Comparison of ENCODE assay signal across 21 cellular contexts in the genomic region with DNA sequence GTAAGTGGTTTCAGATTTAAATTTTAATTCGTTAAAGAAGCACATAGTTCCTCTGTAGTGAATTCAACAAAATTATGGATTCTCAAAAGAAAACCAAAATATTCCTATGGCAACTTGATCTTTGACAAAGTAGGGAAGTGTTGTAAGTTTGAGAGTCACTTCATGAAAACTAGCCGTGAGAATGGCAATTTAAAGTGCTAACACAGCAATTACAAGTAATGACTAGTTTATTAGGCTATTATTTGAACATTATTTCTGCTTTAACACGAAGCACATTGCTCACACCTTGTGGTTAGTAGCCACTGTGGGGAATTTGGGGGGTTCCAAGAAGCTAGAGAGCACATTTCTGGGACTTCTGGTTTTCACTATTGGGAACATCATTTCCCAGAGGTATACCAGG.
"Had no signal": no experiment of that assay in that cellular context is flagged by ENCODE, and none has a peak within 500 bp of the region (broad histone marks: within the 10 kb centered on the region; RNA-seq: fewer than 3 reads in every experiment).

No MANE protein-coding gene starts in this region.

- H3K36me3 Mint-ChIP-seq: natural killer cell; neural progenitor cell; stimulated activated memory B cell treated with anti-CD40 and anti-IgM and Interleukin-4, amounts not matched to agents 10 μg/mL and 1 μg/mL and 100 μg/mL, for 72 hours had no signal

- H3K4me1 ChIP-seq: heart right ventricle, neural progenitor cell, right atrium auricular region, spleen, testis, transverse colon had no signal

- H3K27me3 ChIP-seq: heart right ventricle, neural progenitor cell, ovary, right atrium auricular region, spleen, testis, transverse colon had no signal

- H3K27ac ChIP-seq: heart right ventricle, neural progenitor cell, ovary, right atrium auricular region, spleen, testis, transverse colon had no signal

- H3K36me3 ChIP-seq: heart right ventricle, neural progenitor cell, ovary, right atrium auricular region, spleen, transverse colon had no signal

- H3K27me3 Mint-ChIP-seq: stimulated activated memory B cell treated with anti-CD40 and anti-IgM and Interleukin-4, amounts not matched to agents 10 μg/mL and 1 μg/mL and 100 μg/mL, for 72 hours; stimulated activated naive CD8-positive, alpha-beta T cell treated with anti-CD3 and anti-CD28 coated beads, Interleukin-15, amount 100 ng/mL, for 72 hours had no signal

- H3K4me2 ChIP-seq: neural progenitor cell had no signal

- H2AFZ ChIP-seq: neural progenitor cell had no signal

- H3K9ac ChIP-seq: neural progenitor cell had no signal

- H3K4me1 Mint-ChIP-seq: natural killer cell; stimulated activated memory B cell treated with anti-CD40 and anti-IgM and Interleukin-4, amounts not matched to agents 10 μg/mL and 1 μg/mL and 100 μg/mL, for 72 hours; stimulated activated naive CD8-positive, alpha-beta T cell treated with anti-CD3 and anti-CD28 coated beads, Interleukin-15, amount 100 ng/mL, for 72 hours had no signal

- H3K27ac Mint-ChIP-seq: natural killer cell; neural progenitor cell; stimulated activated memory B cell treated with anti-CD40 and anti-IgM and Interleukin-4, amounts not matched to agents 10 μg/mL and 1 μg/mL and 100 μg/mL, for 72 hours; stimulated activated naive CD8-positive, alpha-beta T cell treated with anti-CD3 and anti-CD28 coated beads, Interleukin-15, amount 100 ng/mL, for 72 hours had no signal

- H3K4me3 ChIP-seq: heart right ventricle, mucosa of descending colon, neural progenitor cell, ovary, right atrium auricular region, spleen, testis, transverse colon had no signal

- H3K4me3 Mint-ChIP-seq: natural killer cell; neural progenitor cell; stimulated activated memory B cell treated with anti-CD40 and anti-IgM and Interleukin-4, amounts not matched to agents 10 μg/mL and 1 μg/mL and 100 μg/mL, for 72 hours; stimulated activated naive CD8-positive, alpha-beta T cell treated with anti-CD3 and anti-CD28 coated beads, Interleukin-15, amount 100 ng/mL, for 72 hours had no signal

- DNase-seq: effector memory CD4-positive, alpha-beta T cell; heart right ventricle; hypothalamus; kidney glomerular epithelial cell; mammary epithelial cell; mucosa of descending colon; natural killer cell; nucleus accumbens; ovary; spleen; stimulated activated CD4-positive, alpha-beta T cell treated with anti-CD3 and anti-CD28 coated beads, Interleukin-15, amount 100 ng/mL, for 24 hours; stimulated activated CD4-positive, alpha-beta T cell treated with anti-CD3 and anti-CD28 coated beads, Interleukin-1b, Interleukin-23, amount 100 ng/mL, for 48 hours; stimulated activated CD4-positive, alpha-beta T cell treated with anti-CD3 and anti-CD28 coated beads, Interleukin-4, amount 100 ng/mL, for 24 hours; stimulated activated naive CD8-positive, alpha-beta T cell treated with anti-CD3 and anti-CD28 coated beads, Interleukin-15, amount 100 ng/mL, for 72 hours; testis; transverse colon had no signal

- H3K9me3 ChIP-seq: heart right ventricle, mucosa of descending colon, ovary, right atrium auricular region, spleen, testis, transverse colon had no signal

- ATAC-seq: esophagus mucosa; heart right ventricle; left lobe of liver; mucosa of descending colon; natural killer cell; stimulated activated memory B cell treated with anti-CD40 and anti-IgM and Interleukin-4, amounts not matched to agents 10 μg/mL and 1 μg/mL and 100 μg/mL, for 72 hours; stimulated activated naive CD8-positive, alpha-beta T cell treated with anti-CD3 and anti-CD28 coated beads, Interleukin-15, amount 100 ng/mL, for 72 hours had no signal

- H3K9me3 Mint-ChIP-seq: neural progenitor cell had no signal
